Comparison of ENCODE assay signal across 17 cellular contexts in the genomic region with DNA sequence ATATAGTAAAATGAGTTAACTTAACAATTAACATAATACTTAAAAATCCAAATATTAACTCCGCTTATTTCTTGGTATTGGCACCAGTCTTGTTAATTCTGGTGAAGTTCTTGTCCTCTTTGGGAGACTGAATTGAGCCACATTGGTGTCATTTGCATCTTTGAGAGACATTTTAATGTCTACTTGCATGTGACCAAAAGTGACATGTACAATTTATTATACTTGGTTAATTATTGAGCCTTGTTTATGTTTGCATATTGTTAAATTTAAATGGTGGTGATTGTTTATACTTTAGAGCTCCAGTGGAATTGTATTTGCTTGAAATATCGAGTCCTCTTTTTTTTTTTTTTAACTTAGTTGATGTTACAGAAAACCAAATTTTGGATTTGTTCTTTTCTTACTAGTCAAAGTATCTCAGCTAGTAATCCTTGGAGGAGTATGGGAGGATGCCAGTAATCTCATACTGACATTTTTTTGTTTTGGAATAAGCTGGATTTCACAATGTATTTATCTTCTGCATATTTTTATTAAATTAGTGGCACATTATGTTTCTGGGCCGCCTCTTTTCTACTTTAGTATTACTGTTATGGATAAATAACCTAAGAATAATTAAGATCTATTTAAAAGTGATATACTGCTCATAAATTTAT. TPM values are rescaled to one million over a fixed set of nuclear protein-coding genes. Genes with fewer than 3 reads are reported as not detected.
A peak's percentile ranks its signal among the peaks of the same experiment; 100 is the strongest.
DNase-seq lines count a peak whose midpoint lies in the region; ATAC-seq and TF ChIP-seq lines count a peak whose summit lies in the region.
"Had no signal": no experiment of that assay in that cellular context is flagged by ENCODE, and none has a peak within 500 bp of the region (broad histone marks: within the 10 kb centered on the region; RNA-seq: fewer than 3 reads in every experiment).

No MANE protein-coding gene starts in this region.

- peaks cover 0 to 9% of the 10 kb centered on the region in 2 donors for H3K4me1 ChIP-seq in breast epithelium
- H3K4me1 ChIP-seq in aorta (ENCODE audit: control insufficient read depth in 1 of 2, insufficient read depth in 2 of 2, low read length in 2 of 2): no peaks in the 10 kb centered on the region

- H3K9me3 ChIP-seq in breast epithelium (no peaks in the 10 kb centered on the region), aorta (ENCODE audit: control insufficient read depth, low read length) (no peaks in the 10 kb centered on the region)

- DNase-seq in MCF 10A (ENCODE audit: unreplicated experiment) (no peak), breast epithelium (ENCODE audit: low spot score in 2 of 2) (no peak), fibroblast of the aortic adventitia (ENCODE audit: low read depth) (peak; percentile 40), NCI-H748 treated with DMSO at 0.1 percent for 48 hours (lab: John Stamatoyannopoulos, UW) (no peak), aorta (no peak), A172 (ENCODE audit: low spot score) (no peak)
- DNase-seq: activated B cell treated with CpG ODN at 0.5 μM for 24 hours; activated CD8-positive, alpha-beta memory T cell treated with anti-CD3 and anti-CD28 coated beads, Interleukin-2, amount 50 U/mL, for 48 hours; amniotic stem cell; cortex of kidney; DMS79 treated with DMSO at 0.1 percent for 48 hours; NCI-H2171 treated with DMSO at 0.1 percent for 48 hours; occipital lobe; substantia nigra had no signal

- CTCF ChIA-PET in MCF 10A (lab: Yijun Ruan, JAX): interaction anchor here (0.6 to 5.3 kb wide), 5 partner anchors 18 to 1117 kb away, joined by 3 to 27 read pairs (median 3); no protein-coding TSS in a partner anchor

- TF ChIP-seq CTCF in MCF 10A (IDR thresholded peaks at IDR 0.05; ENCODE audit: unreplicated experiment) (no peak), breast epithelium (IDR thresholded peaks at IDR 0.05) (no peak), fibroblast of the aortic adventitia (IDR thresholded peaks at IDR 0.05; ENCODE audit: insufficient read depth, low read length) (no peak)

- H3K27ac ChIP-seq in breast epithelium (no peak overlapping the region), aorta (ENCODE audit: low read depth in 1 of 2, low read length in 2 of 2) (no peak overlapping the region)

- POLR2A ChIA-PET in MCF 10A (lab: Yijun Ruan, JAX): interaction anchor here (0.9 to 1.1 kb wide), 2 partner anchors 12 to 17 kb away, joined by 3 to 4 read pairs; no protein-coding TSS in a partner anchor

- TF ChIP-seq POLR2A in breast epithelium (IDR thresholded peaks at IDR 0.05): no peak

- peak overlapping the region; percentile 74 for H3K27ac Mint-ChIP-seq in MCF 10A (ENCODE audit: low read depth, unreplicated experiment)
- H3K27ac Mint-ChIP-seq in activated T-helper 17 cell treated with anti-CD3 and anti-CD28 coated beads, Interleukin-2, amount 50 U/mL, for 72 hours: peak overlapping the region; percentile 78
- H3K27ac Mint-ChIP-seq: activated B cell treated with CpG ODN at 0.5 μM for 24 hours had no signal

- H3K4me3 ChIP-seq in breast epithelium: no peak overlapping the region
- no peak overlapping the region for H3K4me3 ChIP-seq in fibroblast of the aortic adventitia (ENCODE audit: low read depth, low read length)
- no peak overlapping the region for H3K4me3 ChIP-seq in aorta (ENCODE audit: low read length in 2 of 2)
- H3K4me3 ChIP-seq: lung had no signal

- H3K27me3 ChIP-seq in breast epithelium (no peaks in the 10 kb centered on the region), aorta (ENCODE audit: control insufficient read depth in 1 of 2, insufficient read depth in 2 of 2, low read length in 1 of 2) (no peaks in the 10 kb centered on the region)

- WGBS in aorta, 2 donors: 82 to 89% methylated on average over 3 of the region's 3 CpGs

- H3K9me3 Mint-ChIP-seq in MCF 10A (ENCODE audit: unreplicated experiment): no peaks in the 10 kb centered on the region
- H3K9me3 Mint-ChIP-seq in activated T-helper 17 cell treated with anti-CD3 and anti-CD28 coated beads, Interleukin-2, amount 50 U/mL, for 72 hours: no peaks in the 10 kb centered on the region
- H3K9me3 Mint-ChIP-seq: activated B cell treated with CpG ODN at 0.5 μM for 24 hours had no signal

- BruUV-seq in MCF 10A (replicated peaks; lab: Mats Ljungman, UMichigan): no TSS peak

- intact Hi-C loops in MCF 10A (cut with micrococcal nuclease): loop anchor here (5.0 kb wide), 1 partner anchor 171 kb away; no protein-coding TSS in a partner anchor
- intact Hi-C loops in breast epithelium (cut with DNase I; ENCODE audit: low total_unique reads): no loop called here
- intact Hi-C loops in aorta (cut with DNase I): loop anchor here (5.0 kb wide), 2 partner anchors 136 to 171 kb away; no protein-coding TSS in a partner anchor

- no peaks in the 10 kb centered on the region for H3K27me3 Mint-ChIP-seq in MCF 10A (ENCODE audit: insufficient read depth, unreplicated experiment)
- no peaks in the 10 kb centered on the region for H3K27me3 Mint-ChIP-seq in activated T-helper 17 cell treated with anti-CD3 and anti-CD28 coated beads, Interleukin-2, amount 50 U/mL, for 72 hours
- H3K27me3 Mint-ChIP-seq: activated B cell treated with CpG ODN at 0.5 μM for 24 hours had no signal

- H3K36me3 ChIP-seq in breast epithelium: no peaks in the 10 kb centered on the region
- H3K36me3 ChIP-seq in aorta (ENCODE audit: control insufficient read depth in 1 of 2, insufficient read depth in 2 of 2, low read length in 1 of 2): no peaks in the 10 kb centered on the region

- no peak overlapping the region for H3K4me3 Mint-ChIP-seq in MCF 10A (ENCODE audit: unreplicated experiment)
- H3K4me3 Mint-ChIP-seq in activated T-helper 17 cell treated with anti-CD3 and anti-CD28 coated beads, Interleukin-2, amount 50 U/mL, for 72 hours: peak overlapping the region; percentile 98

- ATAC-seq in activated T-helper 17 cell treated with anti-CD3 and anti-CD28 coated beads, Interleukin-2, amount 50 U/mL, for 72 hours (replicated peaks): no peak
- ATAC-seq in GM21576 (IDR thresholded peaks at IDR 0.05; ENCODE audit: unreplicated experiment) (no peak), aorta (ENCODE audit: low FRiP score) (no peak)

- peaks cover 6% of the 10 kb centered on the region for H3K4me1 Mint-ChIP-seq in MCF 10A (ENCODE audit: insufficient read depth, unreplicated experiment)
- H3K4me1 Mint-ChIP-seq in activated T-helper 17 cell treated with anti-CD3 and anti-CD28 coated beads, Interleukin-2, amount 50 U/mL, for 72 hours: peaks cover 13% of the 10 kb centered on the region

- no peaks in the 10 kb centered on the region for H3K36me3 Mint-ChIP-seq in MCF 10A (ENCODE audit: insufficient read depth, unreplicated experiment)
- peaks cover 79% of the 10 kb centered on the region for H3K36me3 Mint-ChIP-seq in activated T-helper 17 cell treated with anti-CD3 and anti-CD28 coated beads, Interleukin-2, amount 50 U/mL, for 72 hours (ENCODE audit: low read depth)

RNA-seq across cellular contexts. Expression of a gene that starts 3.9 kb away (rescaled TPM):
- 126 and 169 TPM in 2 replicates for total RNA-seq in MCF 10A (2022)
- 10 to 100 TPM; 53.1 to 80.2 (median 75.1) TPM for total RNA-seq in breast epithelium
- total RNA-seq in activated T-helper 17 cell treated with anti-CD3 and anti-CD28 coated beads, Interleukin-2, amount 50 U/mL, for 72 hours: 100 to 1,000 TPM; 105 to 153 TPM
- total RNA-seq in fibroblast of the aortic adventitia (ENCODE audit: low replicate concordance): 45.5 and 148 TPM in 2 replicates
- 100 to 1,000 TPM; 124 to 168 TPM for total RNA-seq in aorta
- 10 to 100 TPM; 25.2 to 28.2 TPM for polyA plus RNA-seq in aorta
- total RNA-seq in A172 (2014; rRNA removed; shearing (Covaris generic)): 52.4 and 69.4 TPM in 2 replicates

RNA-seq across cellular contexts. Expression of a gene that starts 54.6 kb away (rescaled TPM):
- total RNA-seq in MCF 10A (2022): not detected in 2 replicates
- total RNA-seq in breast epithelium: not detected
- total RNA-seq in activated T-helper 17 cell treated with anti-CD3 and anti-CD28 coated beads, Interleukin-2, amount 50 U/mL, for 72 hours: not detected
- total RNA-seq in fibroblast of the aortic adventitia (ENCODE audit: low replicate concordance): 0.09 TPM in 1 of 2 replicates, not detected in the other
- total RNA-seq in aorta: not detected
- polyA plus RNA-seq in aorta: under 1 TPM in 1 of 2 donors, not detected in 1; 0.28 TPM
- 0.12 and 0.19 TPM in 2 replicates for total RNA-seq in A172 (2014; rRNA removed; shearing (Covaris generic))
- total RNA-seq: activated B cell treated with CpG ODN at 0.5 μM for 24 hours had no signal
